8 cellular contexts compared by ENCODE assay signal in the genomic region with DNA sequence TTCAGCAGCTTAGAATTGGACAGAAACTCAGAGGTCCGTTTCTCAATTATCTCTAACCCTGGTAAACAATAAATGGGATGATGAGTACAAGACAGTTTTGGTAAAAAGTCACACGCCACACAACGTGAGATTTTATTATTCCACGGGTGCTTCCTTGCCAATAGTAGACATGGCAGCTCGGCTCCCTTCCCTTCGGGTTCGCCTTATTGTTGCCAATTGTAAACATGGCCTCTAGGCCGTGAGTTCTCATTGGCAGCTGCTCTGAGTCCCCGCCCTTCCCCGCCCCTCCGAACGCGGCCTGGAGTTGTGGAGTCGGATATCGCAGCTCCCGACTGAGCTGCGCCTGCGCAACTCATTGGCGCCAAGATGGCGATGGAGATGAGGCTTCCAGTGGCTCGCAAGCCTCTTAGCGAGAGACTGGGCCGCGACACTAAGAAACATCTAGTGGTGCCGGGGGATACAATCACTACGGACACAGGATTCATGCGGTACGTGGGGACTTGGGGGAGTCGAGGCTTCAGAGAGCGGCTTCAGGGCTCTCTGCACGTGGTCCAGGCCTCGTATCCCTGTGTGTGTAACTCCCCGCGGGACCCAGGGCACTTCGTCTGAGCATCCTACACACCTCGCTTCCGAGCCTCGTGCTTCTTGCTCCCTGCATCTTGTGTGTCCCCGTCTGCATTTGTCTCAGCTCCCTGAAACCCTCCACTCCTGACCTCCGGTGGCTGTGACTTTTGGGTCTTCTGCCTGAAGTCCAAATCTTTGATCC. TPM values are rescaled to one million over a fixed set of nuclear protein-coding genes. Genes with fewer than 3 reads are reported as not detected.
DNase-seq lines count a peak whose midpoint lies in the region; ATAC-seq and TF ChIP-seq lines count a peak whose summit lies in the region.

A gene with protein sequence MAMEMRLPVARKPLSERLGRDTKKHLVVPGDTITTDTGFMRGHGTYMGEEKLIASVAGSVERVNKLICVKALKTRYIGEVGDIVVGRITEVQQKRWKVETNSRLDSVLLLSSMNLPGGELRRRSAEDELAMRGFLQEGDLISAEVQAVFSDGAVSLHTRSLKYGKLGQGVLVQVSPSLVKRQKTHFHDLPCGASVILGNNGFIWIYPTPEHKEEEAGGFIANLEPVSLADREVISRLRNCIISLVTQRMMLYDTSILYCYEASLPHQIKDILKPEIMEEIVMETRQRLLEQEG (plus strand): TSS at position 355 of the 766 bp plus-strand sequence. CDS start 12 bp downstream, at position 367.

- TF ChIP-seq CTCF in lung (IDR thresholded peaks at IDR 0.05; ENCODE audit: control extremely low read depth, extremely low read depth): no peak

- no peaks in the 10 kb centered on the region for H3K9me3 ChIP-seq in ectodermal cell (ENCODE audit: control insufficient read depth, low read length)
- H3K9me3 ChIP-seq in lung (ENCODE audit: control insufficient read depth in 2 of 2, insufficient read depth in 1 of 2, low read length in 1 of 2): no peaks in the 10 kb centered on the region

- ATAC-seq in GM19468 (IDR thresholded peaks at IDR 0.05; ENCODE audit: extremely low read depth, unreplicated experiment) (peak; percentile 55), lung (ENCODE audit: insufficient read depth, low FRiP score) (peak; percentile 94)

- peaks cover 23% of the 10 kb centered on the region for H3K4me1 ChIP-seq in ectodermal cell (ENCODE audit: control insufficient read depth, insufficient read depth, low read length)
- H3K4me1 ChIP-seq in lung (ENCODE audit: control insufficient read depth in 2 of 2, insufficient read depth in 2 of 2, low read length in 2 of 2): peaks cover 3 to 4% of the 10 kb centered on the region in 2 donors

- H3K27me3 ChIP-seq in ectodermal cell (ENCODE audit: control insufficient read depth, insufficient read depth, low read length, poor library complexity, severe bottlenecking) (no peaks in the 10 kb centered on the region), lung (ENCODE audit: control insufficient read depth, insufficient read depth) (no peaks in the 10 kb centered on the region)

- H3K36me3 ChIP-seq in ectodermal cell (ENCODE audit: control insufficient read depth, insufficient read depth, low read length) (peaks cover 24% of the 10 kb centered on the region), lung (ENCODE audit: control insufficient read depth in 2 of 2, insufficient read depth in 2 of 2, low read length in 2 of 2) (peaks cover 2 to 19% of the 10 kb centered on the region in 2 donors)

- H3K4me3 ChIP-seq in ectodermal cell (ENCODE audit: insufficient read depth, low read depth, low read length): peak within 1 kb of the TSS; percentile 94
- peak within 1 kb of the TSS; percentile 88 for H3K4me3 ChIP-seq in lung

- 0% methylated on average over 40 of the region's 40 CpGs for WGBS in ectodermal cell, 2 experiments
- 1% methylated on average over 40 of the region's 40 CpGs for WGBS in lung, 2 donors

- peak; percentile 76 for DNase-seq in CMK (ENCODE audit: low read depth)
- peak; percentile 89 for DNase-seq in HS-5 (ENCODE audit: low read depth)
- peak; percentile 88 for DNase-seq in NK-92 (lab: John Stamatoyannopoulos, UW; ENCODE audit: unreplicated experiment)
- peak; percentile 93 to 94 for DNase-seq in activated CD8-positive, alpha-beta memory T cell treated with anti-CD3 and anti-CD28 coated beads for 1 hour (ENCODE audit: extremely low read depth in 1 of 2, low read depth in 1 of 2)
- DNase-seq in lung (ENCODE audit: low spot score): peak; percentile 99
- DNase-seq in stimulated activated CD4-positive, alpha-beta T cell treated with anti-CD3 and anti-CD28 coated beads, TNF-alpha, amount 100 ng/mL, for 24 hours (ENCODE audit: low read depth in 3 of 3): peak; percentile 95 to 99 (median 97)

- peak within 1 kb of the TSS; percentile 3 for H3K27ac ChIP-seq in ectodermal cell (ENCODE audit: insufficient read depth, low read depth, low read length, poor library complexity, severe bottlenecking)
- peak within 1 kb of the TSS; percentile 59 to 62 for H3K27ac ChIP-seq in lung (ENCODE audit: low read depth in 1 of 2, low read length in 1 of 2)

RNA-seq across cellular contexts. Expression of the gene that starts here (rescaled TPM):
- polyA plus RNA-seq in ectodermal cell (2013, experiment 1 of 4): 70.7 TPM
- 77.3 TPM for polyA plus RNA-seq in ectodermal cell (2013, experiment 2 of 4)
- polyA plus RNA-seq in ectodermal cell (2013, experiment 3 of 4): 50.3 TPM
- 50.3 TPM for polyA plus RNA-seq in ectodermal cell (2013, experiment 4 of 4)
- 10 to 100 TPM; 20.2 to 23.0 TPM for total RNA-seq in lung
- 10 to 100 TPM; 15.3 to 17.9 TPM for polyA plus RNA-seq in lung

Comparison
In these comparisons a context has a peak if more than half of its experiments do, and no peak if none do; other contexts are left out.
1. Peak in every context shown above with its lines: DNase-seq, ATAC-seq, H3K4me3 ChIP-seq and H3K27ac ChIP-seq.